Comparison of ENCODE assay signal across 18 cellular contexts in genomic region chr16:15404792-15405191, GRCh38. TPM values are rescaled to one million over a fixed set of nuclear protein-coding genes. Genes with fewer than 3 reads are reported as not detected.
A peak's percentile ranks its signal among the peaks of the same experiment; 100 is the strongest.
DNase-seq lines count a peak whose midpoint lies in the region; ATAC-seq and TF ChIP-seq lines count a peak whose summit lies in the region.
"Had no signal": no experiment of that assay in that cellular context is flagged by ENCODE, and none has a peak within 500 bp of the region (broad histone marks: within the 10 kb centered on the region; RNA-seq: fewer than 3 reads in every experiment).

No MANE protein-coding gene starts in this region.

- intact Hi-C loops in CD14-positive monocyte (cut with micrococcal nuclease): no loop called here
- intact Hi-C loops in CD8-positive, alpha-beta T cell (cut with DNase I, micrococcal nuclease): no loop called here

- peak overlapping the region in 1 of 2 donors; percentile 35 for H3K4me3 Mint-ChIP-seq in CD14-positive monocyte
- H3K4me3 Mint-ChIP-seq in neural crest cell: no peak overlapping the region
- no peak overlapping the region for H3K4me3 Mint-ChIP-seq in CD8-positive, alpha-beta T cell
- H3K4me3 Mint-ChIP-seq: activated T-cell treated with anti-CD3 and anti-CD28 coated beads, Interleukin-2, amount 50 U/mL, for 4 hours had no signal

- H3K36me3 Mint-ChIP-seq in CD14-positive monocyte: no peaks in the 10 kb centered on the region
- H3K36me3 Mint-ChIP-seq in neural crest cell (ENCODE audit: low read depth): peaks cover 4% of the 10 kb centered on the region
- H3K36me3 Mint-ChIP-seq in CD8-positive, alpha-beta T cell: no peaks in the 10 kb centered on the region

- peak; percentile 71 for DNase-seq in CD14-positive monocyte (ENCODE audit: low spot score)
- DNase-seq in RWPE2 (ENCODE audit: low spot score): no peak
- peak; percentile 3 for DNase-seq in fibroblast of mammary gland (ENCODE audit: low read depth)
- no peak for DNase-seq in neural crest cell (ENCODE audit: low read depth, low spot score)
- no peak for DNase-seq in globus pallidus (ENCODE audit: low spot score)
- DNase-seq in OCI-M2 (lab: John Stamatoyannopoulos, UW; ENCODE audit: unreplicated experiment): no peak
- no peak for DNase-seq in CD8-positive, alpha-beta T cell
- DNase-seq: activated T-cell treated with anti-CD3 and anti-CD28 coated beads, Interleukin-2, amount 50 U/mL, for 4 hours; GF-D8; GOT3; IMR-90; NCI-H1436; NCI-H524; small intestine; stimulated activated naive CD4-positive, alpha-beta T cell treated with Interleukin-2 at 50 U/mL for 16 hours had no signal

- H3K27ac ChIP-seq in RWPE2 (ENCODE audit: poor library complexity, severe bottlenecking): no peak overlapping the region
- no peak overlapping the region for H3K27ac ChIP-seq in CD8-positive, alpha-beta T cell (ENCODE audit: low read depth, low read length)
- H3K27ac ChIP-seq: epithelial cell of prostate had no signal

- H3K27me3 ChIP-seq in RWPE2 (ENCODE audit: insufficient read depth, poor library complexity, severe bottlenecking): no peaks in the 10 kb centered on the region
- H3K27me3 ChIP-seq in CD8-positive, alpha-beta T cell (ENCODE audit: insufficient read depth, low read length): no peaks in the 10 kb centered on the region

- H3K27me3 Mint-ChIP-seq in CD14-positive monocyte (ENCODE audit: low read depth in 3 of 3) (no peaks in the 10 kb centered on the region), neural crest cell (ENCODE audit: low read depth) (no peaks in the 10 kb centered on the region)
- H3K27me3 Mint-ChIP-seq in CD8-positive, alpha-beta T cell (ENCODE audit: low read depth): peaks cover 5% of the 10 kb centered on the region

- H3K36me3 ChIP-seq in RWPE2 (ENCODE audit: low read depth): no peaks in the 10 kb centered on the region
- no peaks in the 10 kb centered on the region for H3K36me3 ChIP-seq in CD8-positive, alpha-beta T cell (ENCODE audit: insufficient read depth, low read length)

- H3K4me1 Mint-ChIP-seq in CD14-positive monocyte (peaks cover 30% of the 10 kb centered on the region), neural crest cell (no peaks in the 10 kb centered on the region)
- no peaks in the 10 kb centered on the region for H3K4me1 Mint-ChIP-seq in CD8-positive, alpha-beta T cell (ENCODE audit: low read depth)

- H3K4me1 ChIP-seq in RWPE2 (ENCODE audit: insufficient read depth, poor library complexity, severe bottlenecking): no peaks in the 10 kb centered on the region
- no peaks in the 10 kb centered on the region for H3K4me1 ChIP-seq in CD8-positive, alpha-beta T cell (ENCODE audit: insufficient read depth, low read length)

- ATAC-seq in RWPE2 (ENCODE audit: low read depth): peak; percentile 25; the same call in 2 of the 3 replicates
- ATAC-seq in HG03196 (IDR thresholded peaks at IDR 0.05; ENCODE audit: unreplicated experiment): no peak
- no peak for ATAC-seq in CD8-positive, alpha-beta T cell
- ATAC-seq: activated T-cell treated with anti-CD3 and anti-CD28 coated beads, Interleukin-2, amount 50 U/mL, for 4 hours had no signal

- TF ChIP-seq CTCF in CD14-positive monocyte (IDR thresholded peaks at IDR 0.05): no peak
- no peak for TF ChIP-seq CTCF in RWPE2 (IDR thresholded peaks at IDR 0.05; ENCODE audit: poor library complexity, severe bottlenecking)
- TF ChIP-seq CTCF in fibroblast of mammary gland (conservative IDR thresholded peaks at IDR 0.05; ENCODE audit: control insufficient read depth, insufficient read depth, low read depth, low read length): no peak
- TF ChIP-seq CTCF in neural crest cell (conservative IDR thresholded peaks at IDR 0.05): no peak
- TF ChIP-seq CTCF in CD8-positive, alpha-beta T cell (IDR thresholded peaks at IDR 0.05): no peak

- CTCF ChIA-PET in CD8-positive, alpha-beta T cell (lab: Charles Lee): interaction anchor here (0.6 kb wide), 1 partner anchor 163 kb away, joined by 3 read pairs; no protein-coding TSS in a partner anchor

- H3K4me3 ChIP-seq in RWPE2 (ENCODE audit: severe bottlenecking) (no peak overlapping the region), fibroblast of mammary gland (ENCODE audit: control insufficient read depth, low read depth, low read length) (no peak overlapping the region)
- no peak overlapping the region for H3K4me3 ChIP-seq in CD8-positive, alpha-beta T cell (ENCODE audit: low read depth, low read length)

- POLR2A ChIA-PET in CD8-positive, alpha-beta T cell (lab: Charles Lee): no interaction called here

- H3K27ac Mint-ChIP-seq in CD14-positive monocyte (peak overlapping the region; percentile 74 to 98 (median 87)), neural crest cell (ENCODE audit: unreplicated experiment) (peak overlapping the region; percentile 88)
- H3K27ac Mint-ChIP-seq in CD8-positive, alpha-beta T cell: no peak overlapping the region

- H3K9me3 ChIP-seq in RWPE2 (ENCODE audit: severe bottlenecking): no peaks in the 10 kb centered on the region
- H3K9me3 ChIP-seq in CD8-positive, alpha-beta T cell (ENCODE audit: low read length): no peaks in the 10 kb centered on the region

- peaks cover 0 to 2% (median 0%) of the 10 kb centered on the region in 7 donors for H3K9me3 Mint-ChIP-seq in CD14-positive monocyte
- H3K9me3 Mint-ChIP-seq in neural crest cell: no peaks in the 10 kb centered on the region
- H3K9me3 Mint-ChIP-seq in CD8-positive, alpha-beta T cell: no peaks in the 10 kb centered on the region
- H3K9me3 Mint-ChIP-seq: activated T-cell treated with anti-CD3 and anti-CD28 coated beads, Interleukin-2, amount 50 U/mL, for 4 hours had no signal

RNA-seq across cellular contexts. Expression of gene MPV17L, which starts 9.2 kb away (rescaled TPM):
- under 1 TPM in 1 of 2 donors, not detected in 1; 0.58 TPM for polyA plus RNA-seq in CD14-positive monocyte
- total RNA-seq in neural crest cell: 4.9 and 5.9 TPM in 2 replicates
- total RNA-seq in CD8-positive, alpha-beta T cell: not detected
- total RNA-seq: IMR-90; T-helper 2 cell treated with Interferon-gamma antibody and Interleukin-4, amounts not matched to agents 100 ng/mL and 5 ng/mL, for 36 hours had no signal

RNA-seq across cellular contexts. Expression of gene NPIPA5, which starts 26.7 kb away (rescaled TPM):
- polyA plus RNA-seq in CD14-positive monocyte: not detected
- 6.0 and 6.1 TPM in 2 replicates for total RNA-seq in neural crest cell
- total RNA-seq in CD8-positive, alpha-beta T cell: 1 to 10 TPM in 1 of 2 experiments, not detected in 1; 3.9 TPM
- total RNA-seq: IMR-90 had no signal

RNA-seq across cellular contexts. Expression of gene BMERB1, which starts 29.6 kb away (rescaled TPM):
- polyA plus RNA-seq in CD14-positive monocyte: under 1 TPM; 0.11 TPM
- total RNA-seq in neural crest cell: 43.6 and 45.1 TPM in 2 replicates
- 1 to 10 TPM; 1.9 to 2.4 TPM for total RNA-seq in CD8-positive, alpha-beta T cell

Comparison
In these comparisons a context has a peak if more than half of its experiments do, and no peak if none do; other contexts are left out.
1. DNase-seq: peak in CD14-positive monocyte (single experiment) and fibroblast of mammary gland (single experiment); none in RWPE2 (single experiment), neural crest cell (single experiment), globus pallidus (single experiment), OCI-M2 (single experiment) and CD8-positive, alpha-beta T cell (0 of 7).
2. RNA of gene BMERB1, which starts 29.6 kb away (total RNA-seq): 43.6 to 45.1 TPM in neural crest cell; 1.9 to 2.4 TPM in CD8-positive, alpha-beta T cell; every median in the first group is over 10 times any median in the second.